In genomic region chr2:128608911-128609880, GRCh38 we compare ENCODE assay signal across 23 cellular contexts.
A peak's percentile ranks its signal among the peaks of the same experiment; 100 is the strongest.
DNase-seq lines count a peak whose midpoint lies in the region; ATAC-seq and TF ChIP-seq lines count a peak whose summit lies in the region.
"Had no signal": no experiment of that assay in that cellular context is flagged by ENCODE, and none has a peak within 500 bp of the region (broad histone marks: within the 10 kb centered on the region; RNA-seq: fewer than 3 reads in every experiment).

No MANE protein-coding gene starts in this region.

- no peak overlapping the region for H2AFZ ChIP-seq in HCT116 (ENCODE audit: low read depth, low read length, poor library complexity, severe bottlenecking)
- H2AFZ ChIP-seq in neural progenitor cell (replicated peaks) = no peak overlapping the region

- H3K9me2 ChIP-seq in HCT116 (ENCODE audit: insufficient read depth) = no peaks in the 10 kb centered on the region

- no peaks in the 10 kb centered on the region for H3K79me2 ChIP-seq in HCT116 (ENCODE audit: insufficient read depth, low read length)
- H3K79me2 ChIP-seq in neural progenitor cell (ENCODE audit: low read depth) = no peaks in the 10 kb centered on the region

- CTCF ChIA-PET in HCT116 (lab: Charles Lee) = no interaction called here

- H3K4me1 Mint-ChIP-seq in CD14-positive monocyte (peaks cover 2% of the 10 kb centered on the region), neural progenitor cell (peaks cover 31% of the 10 kb centered on the region)
- H3K4me1 Mint-ChIP-seq: activated CD4-positive, alpha-beta T cell treated with anti-CD3 and anti-CD28 coated beads, Interleukin-2, amount 10 ng/mL, durations not matched to agents 7 days and 5 days; T-cell had no signal

- no peak for ATAC-seq in HCT116
- ATAC-seq in GM21737 (IDR thresholded peaks at IDR 0.05; ENCODE audit: unreplicated experiment) = no peak
- ATAC-seq: activated T-cell treated with anti-CD3 and anti-CD28 coated beads, Interleukin-2, amount 50 U/mL, for 4 hours; T-cell; WTC11 had no signal

- no peaks in the 10 kb centered on the region for H3K36me3 ChIP-seq in HCT116 (ENCODE audit: control insufficient read depth in 1 of 2, insufficient read depth in 2 of 2, low read length in 2 of 2)
- no peaks in the 10 kb centered on the region for H3K36me3 ChIP-seq in neural progenitor cell
- H3K36me3 ChIP-seq: BLaER1 treated with 17β-estradiol and CSF1 and Interleukin-3, amounts not matched to agents 10 nM and 100 nM; breast epithelium had no signal

- H3K27me3 Mint-ChIP-seq in CD14-positive monocyte (ENCODE audit: low read depth in 3 of 3) = peaks cover 0 to 3% (median 1%) of the 10 kb centered on the region in 3 donors
- H3K27me3 Mint-ChIP-seq in neural progenitor cell (ENCODE audit: insufficient read depth, low read depth) = peaks cover 4% of the 10 kb centered on the region
- H3K27me3 Mint-ChIP-seq: activated CD4-positive, alpha-beta T cell treated with anti-CD3 and anti-CD28 coated beads, Interleukin-2, amount 10 ng/mL, durations not matched to agents 7 days and 5 days had no signal

- H3K4me1 ChIP-seq in HCT116 (ENCODE audit: control insufficient read depth in 1 of 2, insufficient read depth in 2 of 2, low read length in 2 of 2) (no peaks in the 10 kb centered on the region), neural progenitor cell (no peaks in the 10 kb centered on the region)
- H3K4me1 ChIP-seq: breast epithelium had no signal

- H3K27me3 ChIP-seq in HCT116 (ENCODE audit: insufficient read depth, low read length) = no peaks in the 10 kb centered on the region
- H3K27me3 ChIP-seq in neural progenitor cell = no peaks in the 10 kb centered on the region
- H3K27me3 ChIP-seq: BLaER1 treated with 17β-estradiol and CSF1 and Interleukin-3, amounts not matched to agents 10 nM and 100 nM; breast epithelium had no signal

- TF ChIP-seq POLR2A in HCT116 (IDR thresholded peaks at IDR 0.05; ENCODE audit: borderline replicate concordance, extremely low read depth, insufficient read depth, insufficient read length) = no peak

- H3K9me3 Mint-ChIP-seq in CD14-positive monocyte = no peaks in the 10 kb centered on the region
- no peaks in the 10 kb centered on the region for H3K9me3 Mint-ChIP-seq in neural progenitor cell
- H3K9me3 Mint-ChIP-seq: activated CD4-positive, alpha-beta T cell treated with anti-CD3 and anti-CD28 coated beads, Interleukin-2, amount 10 ng/mL, durations not matched to agents 7 days and 5 days; activated T-cell treated with anti-CD3 and anti-CD28 coated beads, Interleukin-2, amount 50 U/mL, for 4 hours; neural crest cell; T-cell; WTC11 had no signal

- H3K4me3 ChIP-seq in HCT116 (replicated peaks in 1 of 2; ENCODE audit: low read depth in 1 of 2, low read length in 2 of 2) (no peak overlapping the region), coronary artery (no peak overlapping the region), neural progenitor cell (no peak overlapping the region)
- H3K4me3 ChIP-seq: BLaER1 treated with 17β-estradiol and CSF1 and Interleukin-3, amounts not matched to agents 10 nM and 100 nM had no signal

- H4K20me1 ChIP-seq in HCT116 (ENCODE audit: insufficient read depth) (no peaks in the 10 kb centered on the region), neural progenitor cell (ENCODE audit: low read depth) (no peaks in the 10 kb centered on the region)
- H4K20me1 ChIP-seq: BLaER1 treated with 17β-estradiol and CSF1 and Interleukin-3, amounts not matched to agents 10 nM and 100 nM had no signal

- POLR2A ChIA-PET in HCT116 (lab: Charles Lee) = no interaction called here

- H3K4me3 Mint-ChIP-seq in CD14-positive monocyte (no peak overlapping the region), neural progenitor cell (no peak overlapping the region)
- H3K4me3 Mint-ChIP-seq: activated CD4-positive, alpha-beta T cell treated with anti-CD3 and anti-CD28 coated beads, Interleukin-2, amount 10 ng/mL, durations not matched to agents 7 days and 5 days; activated T-cell treated with anti-CD3 and anti-CD28 coated beads, Interleukin-2, amount 50 U/mL, for 4 hours; neural crest cell; T-cell; WTC11 had no signal

- no peak overlapping the region for H3K27ac Mint-ChIP-seq in CD14-positive monocyte
- peak overlapping the region; percentile 48 for H3K27ac Mint-ChIP-seq in neural progenitor cell
- H3K27ac Mint-ChIP-seq: activated CD4-positive, alpha-beta T cell treated with anti-CD3 and anti-CD28 coated beads, Interleukin-2, amount 10 ng/mL, durations not matched to agents 7 days and 5 days; T-cell; WTC11 had no signal

- H3K36me3 Mint-ChIP-seq in CD14-positive monocyte (no peaks in the 10 kb centered on the region), neural progenitor cell (no peaks in the 10 kb centered on the region)
- H3K36me3 Mint-ChIP-seq: T-cell, WTC11 had no signal

- TF ChIP-seq RAD21 in HCT116 (IDR thresholded peaks at IDR 0.05; ENCODE audit: low read depth) = 0 out of 2 replicates have a peak, but pooled peaks have one; percentile 6

- no peak overlapping the region for H3K27ac ChIP-seq in HCT116 (ENCODE audit: low read depth, low read length)
- H3K27ac ChIP-seq in coronary artery = no peak overlapping the region
- H3K27ac ChIP-seq in neural progenitor cell = no peak overlapping the region
- H3K27ac ChIP-seq: BLaER1 treated with 17β-estradiol and CSF1 and Interleukin-3, amounts not matched to agents 10 nM and 100 nM had no signal

- peak; percentile 38 for DNase-seq in CD14-positive monocyte (ENCODE audit: low spot score)
- no peak for DNase-seq in HCT116 (ENCODE audit: low read depth, low spot score)
- peak; percentile 49 for DNase-seq in coronary artery (ENCODE audit: low spot score)
- no peak for DNase-seq in neural progenitor cell (ENCODE audit: low spot score)
- no peak for DNase-seq in NCI-H345 treated with DMSO at 0.1 percent for 48 hours (lab: John Stamatoyannopoulos, UW; ENCODE audit: unreplicated experiment)
- no peak for DNase-seq in glomerular visceral epithelial cell (ENCODE audit: extremely low spot score)
- DNase-seq: activated CD4-positive, alpha-beta T cell treated with anti-CD3 and anti-CD28 coated beads, Interleukin-2, amount 10 ng/mL, durations not matched to agents 7 days and 5 days; activated naive CD4-positive, alpha-beta T cell; activated T-cell treated with anti-CD3 and anti-CD28 coated beads, Interleukin-2, amount 50 U/mL, for 4 hours; amniotic stem cell; COR-L47; DMS79; mesenchymal stem cell; NCI-H345; NCI-H748 treated with DMSO at 0.1 percent for 48 hours; stimulated activated CD4-positive, alpha-beta T cell treated with anti-CD3 and anti-CD28 coated beads, Interleukin-4, amount 100 ng/mL, for 24 hours; trophoblast cell had no signal

- H3F3A ChIP-seq in neural progenitor cell (ENCODE audit: low read depth) = no peaks in the 10 kb centered on the region

- RAD21 ChIA-PET in HCT116 (lab: Charles Lee; ENCODE audit: low non-redundant PET in 1 of 2, low total read pairs in 2 of 2, uncharacterized antibody in 2 of 2, unreplicated experiment in 2 of 2) = no interaction called here

- H3K4me2 ChIP-seq in HCT116 (ENCODE audit: low read length) = no peak overlapping the region
- no peak overlapping the region for H3K4me2 ChIP-seq in neural progenitor cell

- TF ChIP-seq CTCF in CD14-positive monocyte (IDR thresholded peaks at IDR 0.05) = no peak
- TF ChIP-seq CTCF in HCT116 (IDR thresholded peaks at IDR 0.05 in 2 of 3, conservative IDR thresholded peaks at IDR 0.05 in 1 of 3; ENCODE audit: borderline replicate concordance in 1 of 3, insufficient read depth in 1 of 3, low read depth in 2 of 3, low read length in 2 of 3) = no peak
- TF ChIP-seq CTCF in coronary artery (IDR thresholded peaks at IDR 0.05) = no peak
- no peak for TF ChIP-seq CTCF in neural progenitor cell (IDR thresholded peaks at IDR 0.05)

- intact Hi-C loops in CD14-positive monocyte (cut with micrococcal nuclease) = no loop called here
- intact Hi-C loops in HCT116 (cut with micrococcal nuclease) = no loop called here

- H3K9me3 ChIP-seq in HCT116 (ENCODE audit: control insufficient read depth in 1 of 2, insufficient read depth in 1 of 2, low read depth in 1 of 2, low read length in 2 of 2) = no peaks in the 10 kb centered on the region
- H3K9me3 ChIP-seq in neural progenitor cell (ENCODE audit: low read depth) = no peaks in the 10 kb centered on the region
- H3K9me3 ChIP-seq: breast epithelium had no signal

- H3K9ac ChIP-seq in HCT116 (ENCODE audit: low read length) (no peak overlapping the region), neural progenitor cell (no peak overlapping the region)
- H3K9ac ChIP-seq: BLaER1 treated with 17β-estradiol and CSF1 and Interleukin-3, amounts not matched to agents 10 nM and 100 nM had no signal

- BruUV-seq in HCT116 (replicated peaks; lab: Mats Ljungman, UMichigan) = no TSS peak

TF ChIP-seq in HCT116, 20 proteins besides CTCF, POLR2A, EP300 and RAD21:
- TF ChIP-seq ZNF274 (IDR thresholded peaks at IDR 0.05; ENCODE audit: low read depth, low read length) (no peak), EGR1 (IDR thresholded peaks at IDR 0.05; ENCODE audit: low read depth) (no peak), ZBTB33 (IDR thresholded peaks at IDR 0.05; ENCODE audit: extremely low read depth, insufficient replicate concordance, low read length) (no peak), SRF (IDR thresholded peaks at IDR 0.05; ENCODE audit: low read depth) (no peak), CEBPB (IDR thresholded peaks at IDR 0.05; ENCODE audit: low read depth) (no peak), SP1 (IDR thresholded peaks at IDR 0.05; ENCODE audit: low read depth) (no peak), JUND (IDR thresholded peaks at IDR 0.05) (no peak), POLR2AphosphoS5 (IDR thresholded peaks at IDR 0.05; ENCODE audit: low read depth, low read length) (no peak), EZH2phosphoT487 (IDR thresholded peaks at IDR 0.05; ENCODE audit: borderline replicate concordance) (no peak)

Comparison
In these comparisons a context has a peak if more than half of its experiments do, and no peak if none do; other contexts are left out.
1. DNase-seq: peak in CD14-positive monocyte (single experiment) and coronary artery (single experiment); none in HCT116 (single experiment), neural progenitor cell (single experiment), NCI-H345 treated with DMSO at 0.1 percent for 48 hours (single experiment) and glomerular visceral epithelial cell (single experiment).